Comparison of ENCODE assay signal across 1 cellular context in the genomic region with DNA sequence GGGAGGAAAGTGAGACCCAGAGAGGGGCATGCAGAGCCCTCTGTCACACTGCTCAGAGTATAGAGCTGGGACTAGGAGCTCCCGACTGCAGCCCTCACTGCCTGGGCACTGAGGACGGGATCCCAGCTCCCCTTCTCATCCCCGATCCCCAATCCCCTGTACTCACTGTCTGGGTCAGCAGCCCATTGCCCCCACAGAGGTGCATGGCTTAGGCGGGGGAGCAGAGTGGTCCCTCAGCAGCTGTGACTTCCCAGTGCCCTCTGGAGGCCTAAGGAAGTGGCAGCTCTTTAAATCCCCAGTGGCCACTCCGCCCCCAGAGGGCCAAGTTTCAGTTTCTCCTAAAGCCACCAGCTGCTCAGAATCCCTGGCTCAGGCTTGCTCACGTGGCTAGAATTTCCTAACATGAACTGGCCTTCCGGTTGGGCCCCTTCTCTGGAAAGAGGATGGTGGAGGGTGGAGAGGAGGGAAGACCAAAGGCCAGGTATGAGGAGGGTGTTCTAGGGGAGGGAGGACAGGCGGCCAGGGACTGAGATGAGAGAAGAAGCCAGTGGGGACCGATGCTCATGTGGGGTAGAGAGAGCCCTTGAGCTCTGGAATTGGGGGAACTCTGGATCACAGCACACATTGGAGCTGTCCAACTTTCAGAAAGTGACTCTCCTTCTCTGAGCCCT.
TF ChIP-seq lines count a peak whose summit lies in the region.

BATF2 (minus strand) TSS at position 262 of the 671 bp plus-strand sequence; CDS start at position 205, 57 bp downstream.

TF ChIP-seq in HepG2, 621 proteins besides CTCF, POLR2A, EP300 and RAD21 (continued from another document and continues in another):
- TF ChIP-seq, protein P1, sequence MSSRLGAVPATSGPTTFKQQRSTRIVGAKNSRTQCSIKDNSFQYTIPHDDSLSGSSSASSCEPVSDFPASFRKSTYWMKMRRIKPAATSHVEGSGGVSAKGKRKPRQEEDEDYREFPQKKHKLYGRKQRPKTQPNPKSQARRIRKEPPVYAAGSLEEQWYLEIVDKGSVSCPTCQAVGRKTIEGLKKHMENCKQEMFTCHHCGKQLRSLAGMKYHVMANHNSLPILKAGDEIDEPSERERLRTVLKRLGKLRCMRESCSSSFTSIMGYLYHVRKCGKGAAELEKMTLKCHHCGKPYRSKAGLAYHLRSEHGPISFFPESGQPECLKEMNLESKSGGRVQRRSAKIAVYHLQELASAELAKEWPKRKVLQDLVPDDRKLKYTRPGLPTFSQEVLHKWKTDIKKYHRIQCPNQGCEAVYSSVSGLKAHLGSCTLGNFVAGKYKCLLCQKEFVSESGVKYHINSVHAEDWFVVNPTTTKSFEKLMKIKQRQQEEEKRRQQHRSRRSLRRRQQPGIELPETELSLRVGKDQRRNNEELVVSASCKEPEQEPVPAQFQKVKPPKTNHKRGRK (CRISPR knock-in tag; IDR thresholded peaks at IDR 0.05) = no peak
- TF ChIP-seq MYPOP (CRISPR knock-in tag; IDR thresholded peaks at IDR 0.05) (peak; percentile 78; the same call in 1 of the 2 replicates), SOX13 (IDR thresholded peaks at IDR 0.05) (no peak), SOX13 (CRISPR knock-in tag; conservative IDR thresholded peaks at IDR 0.05 in 1 of 2, IDR thresholded peaks at IDR 0.05 in 1 of 2) (peak in 1 of 2 experiments; percentile 47; a peak in 1 of 4 replicates), AGO2 (optimal IDR thresholded peaks at IDR 0.05; ENCODE audit: low read depth, low read length) (no peak), SMAD9 (CRISPR knock-in tag; IDR thresholded peaks at IDR 0.05) (no peak), SMYD3 (CRISPR knock-in tag; IDR thresholded peaks at IDR 0.05) (no peak), ZNF549 (CRISPR knock-in tag; IDR thresholded peaks at IDR 0.05) (no peak), ZNF770 (CRISPR knock-in tag; IDR thresholded peaks at IDR 0.05) (0 out of 2 replicates have a peak, but pooled peaks have one; percentile 25), FOXP1 (IDR thresholded peaks at IDR 0.05) (no peak), FOXP1 (CRISPR knock-in tag; IDR thresholded peaks at IDR 0.05) (no peak), PHF5A (CRISPR knock-in tag; IDR thresholded peaks at IDR 0.05; ENCODE audit: low read depth, unreplicated experiment) (no peak), CC2D1A (CRISPR knock-in tag; IDR thresholded peaks at IDR 0.05) (no peak), DBP (CRISPR knock-in tag; IDR thresholded peaks at IDR 0.05; ENCODE audit: not compliant biosample characterization) (no peak), KAT2B (IDR thresholded peaks at IDR 0.05; ENCODE audit: borderline replicate concordance, low read depth, low read length) (no peak), ZNF451 (CRISPR knock-in tag; IDR thresholded peaks at IDR 0.05) (no peak), ZNF83 (CRISPR knock-in tag; IDR thresholded peaks at IDR 0.05; ENCODE audit: borderline replicate concordance) (0 out of 2 replicates have a peak, but pooled peaks have one; percentile 43), CEBPB (IDR thresholded peaks at IDR 0.05; ENCODE audit: borderline replicate concordance, low read depth, low read length) (no peak), SRF (IDR thresholded peaks at IDR 0.05; ENCODE audit: low read depth, low read length) (peak; percentile 97), SYNCRIP (IDR thresholded peaks at IDR 0.05; ENCODE audit: insufficient read depth, low read depth, low read length) (no peak), STAG1 (CRISPR knock-in tag; IDR thresholded peaks at IDR 0.05) (peak; percentile 70), ZNF777 (CRISPR knock-in tag; IDR thresholded peaks at IDR 0.05) (no peak), BCL6 (CRISPR knock-in tag; IDR thresholded peaks at IDR 0.05) (peak; percentile 72), HCFC1 (IDR thresholded peaks at IDR 0.05; ENCODE audit: low read depth, low read length) (no peak), KDM5A (IDR thresholded peaks at IDR 0.05; ENCODE audit: borderline replicate concordance, low read length) (no peak), ZNF496 (CRISPR knock-in tag; IDR thresholded peaks at IDR 0.05; ENCODE audit: insufficient replicate concordance) (no peak), GATA4 (IDR thresholded peaks at IDR 0.05; ENCODE audit: borderline replicate concordance, low read depth) (no peak), YY1 (IDR thresholded peaks at IDR 0.05; ENCODE audit: insufficient read depth, insufficient replicate concordance, low read depth, low read length) (peak; percentile 12), TCF12 (IDR thresholded peaks at IDR 0.05) (no peak), TCF12 (CRISPR knock-in tag; IDR thresholded peaks at IDR 0.05) (peak; percentile 34; the same call in 1 of the 2 replicates), ZNF124 (CRISPR knock-in tag; IDR thresholded peaks at IDR 0.05) (peak; percentile 61; the same call in 1 of the 2 replicates), TBX2 (CRISPR knock-in tag; IDR thresholded peaks at IDR 0.05; ENCODE audit: borderline replicate concordance) (peak; percentile 72; the same call in 1 of the 2 replicates), CEBPG (CRISPR knock-in tag; IDR thresholded peaks at IDR 0.05) (peak; percentile 81), FOSL1 (CRISPR knock-in tag; IDR thresholded peaks at IDR 0.05; ENCODE audit: borderline replicate concordance) (no peak), GFI1 (CRISPR knock-in tag; IDR thresholded peaks at IDR 0.05; ENCODE audit: borderline replicate concordance) (no peak), SALL2 (CRISPR knock-in tag; IDR thresholded peaks at IDR 0.05) (peak; percentile 59; the same call in 1 of the 2 replicates), ZNF225 (CRISPR knock-in tag; IDR thresholded peaks at IDR 0.05) (0 out of 2 replicates have a peak, but pooled peaks have one; percentile 22), E2F1 (CRISPR knock-in tag; IDR thresholded peaks at IDR 0.05) (no peak), ZNF570 (CRISPR knock-in tag; IDR thresholded peaks at IDR 0.05; ENCODE audit: borderline replicate concordance) (no peak), ZNF431 (CRISPR knock-in tag; IDR thresholded peaks at IDR 0.05; ENCODE audit: borderline replicate concordance, low read depth) (no peak), CREB1 (IDR thresholded peaks at IDR 0.05) (no peak), CREB1 (CRISPR knock-in tag; IDR thresholded peaks at IDR 0.05) (peak; percentile 51; the same call in 1 of the 2 replicates), ZNF382 (CRISPR knock-in tag; IDR thresholded peaks at IDR 0.05; ENCODE audit: borderline replicate concordance) (no peak), RCOR2 (CRISPR knock-in tag; IDR thresholded peaks at IDR 0.05) (no peak; the same call in 1 of the 2 replicates), TOPORS (CRISPR knock-in tag; IDR thresholded peaks at IDR 0.05) (no peak), GTF2F1 (IDR thresholded peaks at IDR 0.05; ENCODE audit: low read length) (no peak), HNRNPK (IDR thresholded peaks at IDR 0.05; ENCODE audit: low read depth, low read length, poor library complexity, severe bottlenecking) (no peak)
- TF ChIP-seq, protein P2, sequence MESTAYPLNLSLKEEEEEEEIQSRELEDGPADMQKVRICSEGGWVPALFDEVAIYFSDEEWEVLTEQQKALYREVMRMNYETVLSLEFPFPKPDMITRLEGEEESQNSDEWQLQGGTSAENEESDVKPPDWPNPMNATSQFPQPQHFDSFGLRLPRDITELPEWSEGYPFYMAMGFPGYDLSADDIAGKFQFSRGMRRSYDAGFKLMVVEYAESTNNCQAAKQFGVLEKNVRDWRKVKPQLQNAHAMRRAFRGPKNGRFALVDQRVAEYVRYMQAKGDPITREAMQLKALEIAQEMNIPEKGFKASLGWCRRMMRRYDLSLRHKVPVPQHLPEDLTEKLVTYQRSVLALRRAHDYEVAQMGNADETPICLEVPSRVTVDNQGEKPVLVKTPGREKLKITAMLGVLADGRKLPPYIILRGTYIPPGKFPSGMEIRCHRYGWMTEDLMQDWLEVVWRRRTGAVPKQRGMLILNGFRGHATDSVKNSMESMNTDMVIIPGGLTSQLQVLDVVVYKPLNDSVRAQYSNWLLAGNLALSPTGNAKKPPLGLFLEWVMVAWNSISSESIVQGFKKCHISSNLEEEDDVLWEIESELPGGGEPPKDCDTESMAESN (CRISPR knock-in tag; conservative IDR thresholded peaks at IDR 0.05) = no peak
- TF ChIP-seq, protein P3, sequence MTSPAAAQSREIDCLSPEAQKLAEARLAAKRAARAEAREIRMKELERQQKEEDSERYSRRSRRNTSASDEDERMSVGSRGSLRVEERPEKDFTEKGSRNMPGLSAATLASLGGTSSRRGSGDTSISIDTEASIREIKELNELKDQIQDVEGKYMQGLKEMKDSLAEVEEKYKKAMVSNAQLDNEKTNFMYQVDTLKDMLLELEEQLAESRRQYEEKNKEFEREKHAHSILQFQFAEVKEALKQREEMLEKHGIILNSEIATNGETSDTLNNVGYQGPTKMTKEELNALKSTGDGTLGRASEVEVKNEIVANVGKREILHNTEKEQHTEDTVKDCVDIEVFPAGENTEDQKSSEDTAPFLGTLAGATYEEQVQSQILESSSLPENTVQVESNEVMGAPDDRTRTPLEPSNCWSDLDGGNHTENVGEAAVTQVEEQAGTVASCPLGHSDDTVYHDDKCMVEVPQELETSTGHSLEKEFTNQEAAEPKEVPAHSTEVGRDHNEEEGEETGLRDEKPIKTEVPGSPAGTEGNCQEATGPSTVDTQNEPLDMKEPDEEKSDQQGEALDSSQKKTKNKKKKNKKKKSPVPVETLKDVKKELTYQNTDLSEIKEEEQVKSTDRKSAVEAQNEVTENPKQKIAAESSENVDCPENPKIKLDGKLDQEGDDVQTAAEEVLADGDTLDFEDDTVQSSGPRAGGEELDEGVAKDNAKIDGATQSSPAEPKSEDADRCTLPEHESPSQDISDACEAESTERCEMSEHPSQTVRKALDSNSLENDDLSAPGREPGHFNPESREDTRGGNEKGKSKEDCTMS (CRISPR knock-in tag; conservative IDR thresholded peaks at IDR 0.05) = peak; percentile 69; the same call in 1 of the 2 replicates
- TF ChIP-seq, protein P4, sequence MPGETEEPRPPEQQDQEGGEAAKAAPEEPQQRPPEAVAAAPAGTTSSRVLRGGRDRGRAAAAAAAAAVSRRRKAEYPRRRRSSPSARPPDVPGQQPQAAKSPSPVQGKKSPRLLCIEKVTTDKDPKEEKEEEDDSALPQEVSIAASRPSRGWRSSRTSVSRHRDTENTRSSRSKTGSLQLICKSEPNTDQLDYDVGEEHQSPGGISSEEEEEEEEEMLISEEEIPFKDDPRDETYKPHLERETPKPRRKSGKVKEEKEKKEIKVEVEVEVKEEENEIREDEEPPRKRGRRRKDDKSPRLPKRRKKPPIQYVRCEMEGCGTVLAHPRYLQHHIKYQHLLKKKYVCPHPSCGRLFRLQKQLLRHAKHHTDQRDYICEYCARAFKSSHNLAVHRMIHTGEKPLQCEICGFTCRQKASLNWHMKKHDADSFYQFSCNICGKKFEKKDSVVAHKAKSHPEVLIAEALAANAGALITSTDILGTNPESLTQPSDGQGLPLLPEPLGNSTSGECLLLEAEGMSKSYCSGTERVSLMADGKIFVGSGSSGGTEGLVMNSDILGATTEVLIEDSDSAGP (CRISPR knock-in tag; IDR thresholded peaks at IDR 0.05; ENCODE audit: borderline replicate concordance) = peak; percentile 94; the same call in 1 of the 2 replicates
- TF ChIP-seq, protein P5, sequence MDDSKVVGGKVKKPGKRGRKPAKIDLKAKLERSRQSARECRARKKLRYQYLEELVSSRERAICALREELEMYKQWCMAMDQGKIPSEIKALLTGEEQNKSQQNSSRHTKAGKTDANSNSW (CRISPR knock-in tag; IDR thresholded peaks at IDR 0.05; ENCODE audit: borderline replicate concordance) = no peak
- TF ChIP-seq, protein P6, sequence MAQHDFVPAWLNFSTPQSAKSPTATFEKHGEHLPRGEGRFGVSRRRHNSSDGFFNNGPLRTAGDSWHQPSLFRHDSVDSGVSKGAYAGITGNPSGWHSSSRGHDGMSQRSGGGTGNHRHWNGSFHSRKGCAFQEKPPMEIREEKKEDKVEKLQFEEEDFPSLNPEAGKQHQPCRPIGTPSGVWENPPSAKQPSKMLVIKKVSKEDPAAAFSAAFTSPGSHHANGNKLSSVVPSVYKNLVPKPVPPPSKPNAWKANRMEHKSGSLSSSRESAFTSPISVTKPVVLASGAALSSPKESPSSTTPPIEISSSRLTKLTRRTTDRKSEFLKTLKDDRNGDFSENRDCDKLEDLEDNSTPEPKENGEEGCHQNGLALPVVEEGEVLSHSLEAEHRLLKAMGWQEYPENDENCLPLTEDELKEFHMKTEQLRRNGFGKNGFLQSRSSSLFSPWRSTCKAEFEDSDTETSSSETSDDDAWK (CRISPR knock-in tag; IDR thresholded peaks at IDR 0.05) = no peak
